In genomic region chr4:102687373-102687981, GRCh38 we compare ENCODE assay signal across 10 cellular contexts.
DNase-seq lines count a peak whose midpoint lies in the region; ATAC-seq and TF ChIP-seq lines count a peak whose summit lies in the region.
"Had no signal": no experiment of that assay in that cellular context is flagged by ENCODE, and none has a peak within 500 bp of the region (broad histone marks: within the 10 kb centered on the region; RNA-seq: fewer than 3 reads in every experiment).

No MANE protein-coding gene starts in this region.

- H3K27ac ChIP-seq in PC-9 (peak overlapping the region; percentile 68), spleen (peak overlapping the region in 5 of 8 donors; percentile 16 to 54 (median 50)), sigmoid colon (no peak overlapping the region)

- no peaks in the 10 kb centered on the region; the same call in 1 of the 2 replicates for H3F3A ChIP-seq in PC-9 (ENCODE audit: insufficient read depth, low read depth)

- H2AFZ ChIP-seq in PC-9 = no peak overlapping the region

- no peak overlapping the region for H3K27ac Mint-ChIP-seq in activated CD4-positive, alpha-beta T cell treated with anti-CD3 and anti-CD28 coated beads for 36 hours

- H3K36me3 ChIP-seq in PC-9 (ENCODE audit: low read depth) = no peaks in the 10 kb centered on the region; the same call in 1 of the 2 replicates
- peaks cover 0 to 72% (median 12%) of the 10 kb centered on the region in 6 donors for H3K36me3 ChIP-seq in spleen
- peaks cover 0 to 26% (median 0%) of the 10 kb centered on the region in 4 donors for H3K36me3 ChIP-seq in sigmoid colon

- intact Hi-C loops in activated CD4-positive, alpha-beta T cell treated with anti-CD3 and anti-CD28 coated beads for 36 hours (cut with DNase I, micrococcal nuclease) = no loop called here
- intact Hi-C loops in PC-9 (cut with micrococcal nuclease; ENCODE audit: unreplicated experiment) = no loop called here
- intact Hi-C loops in spleen (cut with DNase I; ENCODE audit: low total_unique reads) = no loop called here
- intact Hi-C loops in sigmoid colon (cut with DNase I) = no loop called here

- no peak for TF ChIP-seq EP300 in sigmoid colon (IDR thresholded peaks at IDR 0.05)

- no peak for TF ChIP-seq CTCF in PC-9 (conservative IDR thresholded peaks at IDR 0.05)
- no peak for TF ChIP-seq CTCF in spleen (IDR thresholded peaks at IDR 0.05 in 8 of 11, conservative IDR thresholded peaks at IDR 0.05 in 3 of 11)
- no peak for TF ChIP-seq CTCF in sigmoid colon (IDR thresholded peaks at IDR 0.05)

- H4K20me1 ChIP-seq in PC-9 (ENCODE audit: insufficient read depth) = no peaks in the 10 kb centered on the region

- peak; percentile 73 for ATAC-seq in activated CD4-positive, alpha-beta T cell treated with anti-CD3 and anti-CD28 coated beads for 36 hours
- ATAC-seq in HG02938 (IDR thresholded peaks at IDR 0.05; ENCODE audit: unreplicated experiment) = peak; percentile 95
- ATAC-seq in left lobe of liver = no peak

- H3K4me1 ChIP-seq in PC-9 (replicated peaks; ENCODE audit: insufficient read depth) (peaks cover 23% of the 10 kb centered on the region), spleen (peaks cover 0 to 22% (median 8%) of the 10 kb centered on the region in 6 donors), sigmoid colon (peaks cover 0 to 3% (median 0%) of the 10 kb centered on the region in 4 donors)

- H3K79me2 ChIP-seq in PC-9 (ENCODE audit: low read depth) = no peaks in the 10 kb centered on the region

- CTCF ChIA-PET in activated CD4-positive, alpha-beta T cell treated with anti-CD3 and anti-CD28 coated beads for 36 hours (lab: Charles Lee) = interaction anchor here (0.7 to 1.0 kb wide), 2 partner anchors 42 to 239 kb away, joined by 3 to 4 read pairs; no protein-coding TSS in a partner anchor
- CTCF ChIA-PET in PC-9 (lab: Charles Lee) = no interaction called here

- H3K27me3 ChIP-seq in PC-9 (ENCODE audit: insufficient read depth, low read depth) (no peaks in the 10 kb centered on the region), spleen (replicated peaks in 1 of 7) (no peaks in the 10 kb centered on the region), sigmoid colon (no peaks in the 10 kb centered on the region)

- H3K9me2 ChIP-seq in PC-9 (ENCODE audit: insufficient read depth) = no peaks in the 10 kb centered on the region

- no TSS peak for BruUV-seq in PC-9 (replicated peaks; lab: Mats Ljungman, UMichigan)

- H3K4me3 Mint-ChIP-seq in activated CD4-positive, alpha-beta T cell treated with anti-CD3 and anti-CD28 coated beads for 36 hours = no peak overlapping the region

- POLR2A ChIA-PET in activated CD4-positive, alpha-beta T cell treated with anti-CD3 and anti-CD28 coated beads for 36 hours (lab: Charles Lee) = interaction anchor here (0.7 kb wide), 1 partner anchor 454 kb away, joined by 4 read pairs; no protein-coding TSS in a partner anchor
- POLR2A ChIA-PET in PC-9 (lab: Charles Lee; ENCODE audit: unreplicated experiment) = no interaction called here

- no peaks in the 10 kb centered on the region for H3K9me3 Mint-ChIP-seq in activated CD4-positive, alpha-beta T cell treated with anti-CD3 and anti-CD28 coated beads for 36 hours (ENCODE audit: low read depth)

- peaks cover 3% of the 10 kb centered on the region for H3K36me3 Mint-ChIP-seq in activated CD4-positive, alpha-beta T cell treated with anti-CD3 and anti-CD28 coated beads for 36 hours (ENCODE audit: low read depth)

- H3K4me2 ChIP-seq in PC-9 = peak overlapping the region; percentile 57

- 59 to 69% (median 66%) methylated on average over 4 of the region's 4 CpGs for WGBS in spleen, 5 donors
- WGBS in sigmoid colon, 2 donors = 64 to 77% methylated on average over 4 of the region's 4 CpGs

- H3K4me1 Mint-ChIP-seq in activated CD4-positive, alpha-beta T cell treated with anti-CD3 and anti-CD28 coated beads for 36 hours = no peaks in the 10 kb centered on the region

- H3K4me3 ChIP-seq in PC-9 (no peak overlapping the region), spleen (no peak overlapping the region), sigmoid colon (no peak overlapping the region)

- H3K9me3 ChIP-seq in PC-9 (ENCODE audit: insufficient read depth, low read depth) (no peaks in the 10 kb centered on the region), spleen (no peaks in the 10 kb centered on the region), sigmoid colon (no peaks in the 10 kb centered on the region)

- no peaks in the 10 kb centered on the region for H3K27me3 Mint-ChIP-seq in activated CD4-positive, alpha-beta T cell treated with anti-CD3 and anti-CD28 coated beads for 36 hours

- DNase-seq in activated CD4-positive, alpha-beta T cell treated with anti-CD3 and anti-CD28 coated beads for 36 hours = no peak
- no peak for DNase-seq in activated CD4-positive, alpha-beta T cell treated with anti-CD3 and anti-CD28 coated beads for 48 hours
- DNase-seq in PC-9 = peak; percentile 6 to 84
- DNase-seq in spleen = no peak
- no peak for DNase-seq in sigmoid colon
- no peak for DNase-seq in left lobe of liver (ENCODE audit: low spot score)
- DNase-seq in NCI-H1417 (lab: John Stamatoyannopoulos, UW) = no peak
- DNase-seq: 8988T, NCI-H2081 treated with DMSO at 0.1 percent for 48 hours had no signal

- TF ChIP-seq POLR2A in spleen (IDR thresholded peaks at IDR 0.05) (no peak), sigmoid colon (IDR thresholded peaks at IDR 0.05) (no peak)

Comparison
In these comparisons a context has a peak if more than half of its experiments do, and no peak if none do; other contexts are left out.
1. DNase-seq: peak in PC-9 (2 of 2); none in activated CD4-positive, alpha-beta T cell treated with anti-CD3 and anti-CD28 coated beads for 36 hours (single experiment), activated CD4-positive, alpha-beta T cell treated with anti-CD3 and anti-CD28 coated beads for 48 hours (single experiment), spleen (single experiment), sigmoid colon (single experiment), left lobe of liver (single experiment) and NCI-H1417 (0 of 3).
2. H3K27ac ChIP-seq: peak in PC-9 (single experiment) and spleen (5 of 8); none in sigmoid colon (0 of 4).